18 cellular contexts compared by ENCODE assay signal in the genomic region with DNA sequence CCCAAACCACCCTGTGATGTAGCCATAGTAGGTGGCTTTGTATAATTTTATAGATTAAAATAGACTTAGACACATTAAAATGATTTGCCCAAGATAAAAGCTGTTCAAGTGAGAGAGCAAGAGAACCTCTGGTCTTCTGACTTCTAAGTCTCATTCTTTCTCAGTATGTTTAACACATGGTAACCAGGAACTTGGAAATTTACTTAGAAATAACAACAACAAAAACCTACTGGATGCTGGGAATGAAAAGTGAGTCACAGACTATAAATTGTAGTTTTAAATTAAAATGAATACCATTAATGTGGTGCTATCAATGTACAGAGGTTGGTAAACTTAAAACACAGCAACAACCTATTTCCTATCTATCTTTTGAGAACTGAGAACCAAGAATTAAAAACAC.
DNase-seq lines count a peak whose midpoint lies in the region; ATAC-seq and TF ChIP-seq lines count a peak whose summit lies in the region.
"Had no signal": no experiment of that assay in that cellular context is flagged by ENCODE, and none has a peak within 500 bp of the region (broad histone marks: within the 10 kb centered on the region; RNA-seq: fewer than 3 reads in every experiment).

No MANE protein-coding gene starts in this region.

- peak; percentile 10 for ATAC-seq in GM18511 (IDR thresholded peaks at IDR 0.05; ENCODE audit: unreplicated experiment)
- no peak for ATAC-seq in HG02623 (IDR thresholded peaks at IDR 0.05; ENCODE audit: unreplicated experiment)
- ATAC-seq: sciatic nerve had no signal

- H3K27me3 ChIP-seq in OCI-LY3 (ENCODE audit: low read depth, low read length): no peaks in the 10 kb centered on the region
- H3K27me3 ChIP-seq: MG63 had no signal

- no peaks in the 10 kb centered on the region for H3K79me2 ChIP-seq in OCI-LY3 (ENCODE audit: low read length)

- peaks cover 28% of the 10 kb centered on the region for H3K4me1 ChIP-seq in OCI-LY3 (ENCODE audit: low read length)

- no peaks in the 10 kb centered on the region for H4K20me1 ChIP-seq in OCI-LY3 (ENCODE audit: insufficient read depth, low read length)

- TF ChIP-seq CTCF in AG10803 (conservative IDR thresholded peaks at IDR 0.05; ENCODE audit: low read length) (no peak), OCI-LY3 (IDR thresholded peaks at IDR 0.05; ENCODE audit: low read depth, low read length) (no peak), foreskin fibroblast (IDR thresholded peaks at IDR 0.05; ENCODE audit: low read depth, low read length) (no peak)

- peak; percentile 37 for DNase-seq in AG10803 (ENCODE audit: low read depth)
- DNase-seq in foreskin fibroblast: peak; percentile 44 to 69
- no peak for DNase-seq in Kasumi-1 (lab: John Stamatoyannopoulos, UW)
- no peak for DNase-seq in SW480 (ENCODE audit: low spot score)
- no peak for DNase-seq in NCI-H2107 (lab: John Stamatoyannopoulos, UW)
- DNase-seq: activated CD4-positive, CD25-positive, alpha-beta regulatory T cell treated with anti-CD3 and anti-CD28 coated beads, Interleukin-2, amount 50 U/mL, for 72 hours; C1 segment of cervical spinal cord; DMS79; islet precursor cell; mesendoderm; MG63; stimulated activated CD4-positive, alpha-beta T cell treated with anti-CD3 and anti-CD28 coated beads, Interleukin-4, amount 100 ng/mL, for 24 hours; trophoblast cell had no signal

- H2AFZ ChIP-seq in OCI-LY3 (ENCODE audit: low read depth, low read length): no peak overlapping the region

- H3K4me3 ChIP-seq in AG10803 (ENCODE audit: low read length) (no peak overlapping the region), OCI-LY3 (ENCODE audit: low read length) (peak overlapping the region; percentile 53), foreskin fibroblast (ENCODE audit: low read depth in 1 of 2, low read length in 2 of 2) (no peak overlapping the region)
- H3K4me3 ChIP-seq: MG63 had no signal

- H3K9ac ChIP-seq in OCI-LY3 (ENCODE audit: low read length): peak overlapping the region; percentile 59; the same call in 1 of the 2 replicates

- peak overlapping the region; percentile 98 for H3K27ac ChIP-seq in OCI-LY3 (ENCODE audit: low read length)
- H3K27ac ChIP-seq: RWPE1 had no signal

- peaks cover 7% of the 10 kb centered on the region for H3K36me3 ChIP-seq in OCI-LY3 (replicated peaks; ENCODE audit: low read depth, low read length)

- peak overlapping the region; percentile 78 for H3K4me2 ChIP-seq in OCI-LY3 (ENCODE audit: low read length)

- H3K9me3 ChIP-seq in OCI-LY3 (ENCODE audit: insufficient read depth, low read length): no peaks in the 10 kb centered on the region
- H3K9me3 ChIP-seq: MG63 had no signal

Comparison
In these comparisons a context has a peak if more than half of its experiments do, and no peak if none do; other contexts are left out.
1. DNase-seq: peak in AG10803 (single experiment) and foreskin fibroblast (2 of 2); none in Kasumi-1 (0 of 2), SW480 (single experiment) and NCI-H2107 (single experiment).